Comparison of ENCODE assay signal across 22 cellular contexts in genomic region chr5:53126514-53126913, GRCh38. TPM values are rescaled to one million over a fixed set of nuclear protein-coding genes. Genes with fewer than 3 reads are reported as not detected.
DNase-seq lines count a peak whose midpoint lies in the region; ATAC-seq, FAIRE-seq and TF ChIP-seq lines count a peak whose summit lies in the region.
"Had no signal": no experiment of that assay in that cellular context is flagged by ENCODE, and none has a peak within 500 bp of the region (broad histone marks: within the 10 kb centered on the region; RNA-seq: fewer than 3 reads in every experiment).

No MANE protein-coding gene starts in this region.

- H3K27me3 ChIP-seq in RWPE2 (ENCODE audit: insufficient read depth, poor library complexity, severe bottlenecking) (no peaks in the 10 kb centered on the region), endothelial cell of umbilical vein (ENCODE audit: control insufficient read depth in 2 of 2, insufficient read depth in 2 of 2, low read length in 2 of 2) (peaks cover 0 to 1% of the 10 kb centered on the region in 2 experiments)
- H3K27me3 ChIP-seq: BE2C, neural progenitor cell, right atrium auricular region had no signal

- intact Hi-C loops in endothelial cell of umbilical vein (cut with micrococcal nuclease) = no loop called here

- no peaks in the 10 kb centered on the region for H3K4me1 ChIP-seq in RWPE2 (ENCODE audit: insufficient read depth, poor library complexity, severe bottlenecking)
- H3K4me1 ChIP-seq in endothelial cell of umbilical vein (ENCODE audit: control insufficient read depth, extremely low read depth, insufficient read depth, low read length) = no peaks in the 10 kb centered on the region
- H3K4me1 ChIP-seq: BE2C, HAP-1, neural progenitor cell, right atrium auricular region had no signal

- H3K9me3 ChIP-seq in RWPE2 (ENCODE audit: severe bottlenecking) (no peaks in the 10 kb centered on the region), endothelial cell of umbilical vein (replicated peaks; ENCODE audit: control insufficient read depth, insufficient read depth, low read length) (no peaks in the 10 kb centered on the region)
- H3K9me3 ChIP-seq: BE2C, HAP-1, right atrium auricular region had no signal

- H3K79me2 ChIP-seq in endothelial cell of umbilical vein (ENCODE audit: control insufficient read depth, insufficient read depth, low read length) = no peaks in the 10 kb centered on the region

- H3K9ac ChIP-seq in endothelial cell of umbilical vein (replicated peaks; ENCODE audit: extremely low read depth, insufficient read depth, low read length) = no peak overlapping the region
- H3K9ac ChIP-seq: neural progenitor cell had no signal

- no peak overlapping the region for H3K4me2 ChIP-seq in endothelial cell of umbilical vein (ENCODE audit: insufficient read depth, low read length)
- H3K4me2 ChIP-seq: neural progenitor cell, PC-9 had no signal

- BruUV-seq in endothelial cell of umbilical vein (replicated peaks; lab: Mats Ljungman, UMichigan) = no TSS peak

- CTCF ChIA-PET in endothelial cell of umbilical vein (lab: Charles Lee) = interaction anchor here (0.9 to 1.5 kb wide), 4 partner anchors 11 to 1108 kb away, joined by 3 read pairs; no protein-coding TSS in a partner anchor

- no peaks in the 10 kb centered on the region for H4K20me1 ChIP-seq in endothelial cell of umbilical vein (replicated peaks; ENCODE audit: control insufficient read depth, extremely low read depth, insufficient read depth, low read length)

- H2AFZ ChIP-seq in endothelial cell of umbilical vein (ENCODE audit: low read depth, low read length) = no peak overlapping the region
- H2AFZ ChIP-seq: neural progenitor cell, PC-9 had no signal

- H3K27ac ChIP-seq in RWPE2 (ENCODE audit: poor library complexity, severe bottlenecking) (no peak overlapping the region), endothelial cell of umbilical vein (ENCODE audit: insufficient read depth, low read depth, low read length) (no peak overlapping the region)
- H3K27ac ChIP-seq: neural progenitor cell, PC-9, right atrium auricular region had no signal

- FAIRE-seq in endothelial cell of umbilical vein (lab: Jason Lieb, UNC) = no peak
- FAIRE-seq: D721Med, HepG2, TTC549 had no signal

- H3K27ac Mint-ChIP-seq in activated naive CD4-positive, alpha-beta T cell treated with anti-CD3 and anti-CD28 coated beads, Interleukin-2, amount 50 U/mL, for 72 hours = no peak overlapping the region
- H3K27ac Mint-ChIP-seq: activated naive CD8-positive, alpha-beta T cell treated with anti-CD3 and anti-CD28 coated beads, Interleukin-2, amount 10 ng/mL, durations not matched to agents 7 days and 5 days; activated T-cell treated with anti-CD3 and anti-CD28 coated beads, Interleukin-2, amount 50 U/mL, for 24 hours; neural progenitor cell had no signal

- no peaks in the 10 kb centered on the region for H3K9me3 Mint-ChIP-seq in activated naive CD4-positive, alpha-beta T cell treated with anti-CD3 and anti-CD28 coated beads, Interleukin-2, amount 50 U/mL, for 72 hours
- H3K9me3 Mint-ChIP-seq: activated T-cell treated with anti-CD3 and anti-CD28 coated beads, Interleukin-2, amount 50 U/mL, for 24 hours; neural progenitor cell had no signal

- H3K4me3 ChIP-seq in RWPE2 (ENCODE audit: severe bottlenecking) (no peak overlapping the region), endothelial cell of umbilical vein (replicated peaks in 1 of 3; ENCODE audit: insufficient read depth in 1 of 3, low read depth in 1 of 3, low read length in 3 of 3) (no peak overlapping the region)
- H3K4me3 ChIP-seq: HAP-1, neural progenitor cell, PC-9, right atrium auricular region had no signal

- H3K36me3 ChIP-seq in RWPE2 (ENCODE audit: low read depth) (no peaks in the 10 kb centered on the region), endothelial cell of umbilical vein (ENCODE audit: control insufficient read depth in 2 of 2, extremely low read depth in 1 of 2, insufficient read depth in 2 of 2, low read length in 2 of 2) (no peaks in the 10 kb centered on the region)
- H3K36me3 ChIP-seq: BE2C, HAP-1, neural progenitor cell, right atrium auricular region had no signal

- H3K9me1 ChIP-seq in endothelial cell of umbilical vein (replicated peaks; ENCODE audit: control insufficient read depth, extremely low read depth, insufficient read depth, low read length) = no peaks in the 10 kb centered on the region

- DNase-seq in ELR (ENCODE audit: low read depth) (peak; percentile 80), RWPE2 (ENCODE audit: low spot score) (no peak), endothelial cell of umbilical vein (ENCODE audit: low read depth, low spot score) (no peak), non-pigmented ciliary epithelial cell (ENCODE audit: low read depth) (peak; percentile 35), NCI-H2107 treated with DMSO at 0.1 percent for 48 hours (lab: John Stamatoyannopoulos, UW; ENCODE audit: unreplicated experiment) (no peak), NCI-H774 (lab: John Stamatoyannopoulos, UW) (no peak)
- DNase-seq in activated naive CD4-positive, alpha-beta T cell treated with anti-CD3 and anti-CD28 coated beads, Interleukin-2, amount 50 U/mL, for 72 hours (ENCODE audit: low spot score in 2 of 2) = no peak
- DNase-seq: activated CD4-positive, alpha-beta T cell treated with anti-CD3 and anti-CD28 coated beads, Interleukin-2, amount 50 U/mL, for 4 hours; activated naive CD8-positive, alpha-beta T cell treated with anti-CD3 and anti-CD28 coated beads, Interleukin-2, amount 10 ng/mL, durations not matched to agents 7 days and 5 days; activated T-cell treated with anti-CD3 and anti-CD28 coated beads, Interleukin-2, amount 50 U/mL, for 24 hours; BE2C; head of caudate nucleus; NCI-H2081 treated with DMSO at 0.1 percent for 48 hours; PC-9; substantia nigra had no signal

- ATAC-seq in RWPE2 (ENCODE audit: low read depth) = peak; percentile 69
- ATAC-seq in GM21786 (IDR thresholded peaks at IDR 0.05; ENCODE audit: unreplicated experiment) = no peak
- no peak for ATAC-seq in activated naive CD4-positive, alpha-beta T cell treated with anti-CD3 and anti-CD28 coated beads, Interleukin-2, amount 50 U/mL, for 72 hours
- ATAC-seq: HepG2 had no signal

- TF ChIP-seq CTCF in RWPE2 (IDR thresholded peaks at IDR 0.05; ENCODE audit: poor library complexity, severe bottlenecking) (no peak), endothelial cell of umbilical vein (IDR thresholded peaks at IDR 0.05; ENCODE audit: extremely low read depth in 1 of 2, insufficient read depth in 1 of 2, low read depth in 1 of 2, low read length in 2 of 2) (no peak)

- no peaks in the 10 kb centered on the region for H3K36me3 Mint-ChIP-seq in activated naive CD4-positive, alpha-beta T cell treated with anti-CD3 and anti-CD28 coated beads, Interleukin-2, amount 50 U/mL, for 72 hours
- H3K36me3 Mint-ChIP-seq: activated naive CD8-positive, alpha-beta T cell treated with anti-CD3 and anti-CD28 coated beads, Interleukin-2, amount 10 ng/mL, durations not matched to agents 7 days and 5 days; neural progenitor cell had no signal

- TF ChIP-seq POLR2A in endothelial cell of umbilical vein (IDR thresholded peaks at IDR 0.05; ENCODE audit: low read depth, low read length) = no peak

- POLR2A ChIA-PET in endothelial cell of umbilical vein (lab: Charles Lee) = no interaction called here

- dilution Hi-C loops in endothelial cell of umbilical vein (cut with MboI; ENCODE audit: extremely low pct_ligation_motif_present, low sequenced_read_pairs) = no loop called here

TF ChIP-seq in endothelial cell of umbilical vein, 7 proteins besides CTCF, POLR2A, EP300 and RAD21:
- no peak for TF ChIP-seq POLR2AphosphoS5 (IDR thresholded peaks at IDR 0.05; ENCODE audit: insufficient read depth, low read depth, low read length)
- peak; percentile 41 for TF ChIP-seq FOS (IDR thresholded peaks at IDR 0.05; ENCODE audit: borderline replicate concordance, insufficient read depth, low read length)
- TF ChIP-seq JUN (IDR thresholded peaks at IDR 0.05; ENCODE audit: borderline replicate concordance, insufficient read depth, insufficient read length, low read depth) = no peak
- no peak for TF ChIP-seq MYC (IDR thresholded peaks at IDR 0.05; ENCODE audit: low read depth, low read length)

RNA-seq across cellular contexts. Expression of gene MOCS2, which starts 17.0 kb away (rescaled TPM):
- total RNA-seq in endothelial cell of umbilical vein = 31.1 and 31.5 TPM in 2 replicates
- polyA plus RNA-seq in endothelial cell of umbilical vein = 10.4 and 14.3 TPM in 2 replicates
- polyA plus RNA-seq in endothelial cell of umbilical vein (2011; cell fraction: cytosol; rRNA removed) = 27.5 and 29.3 TPM in 2 replicates
- 11.8 and 16.5 TPM in 2 replicates for polyA plus RNA-seq in endothelial cell of umbilical vein (2011; cell fraction: nucleus; rRNA removed)
- polyA plus RNA-seq in endothelial cell of umbilical vein (2012) = 30.0 and 49.2 TPM in 2 replicates
- polyA minus RNA-seq in endothelial cell of umbilical vein = 8.2 and 8.6 TPM in 2 replicates
- polyA minus RNA-seq in endothelial cell of umbilical vein (2011; cell fraction: cytosol; rRNA and poly(A)+ RNA removed) = 13.0 TPM
- polyA minus RNA-seq in endothelial cell of umbilical vein (2011; cell fraction: nucleus; rRNA and poly(A)+ RNA removed) = 4.8 and 8.7 TPM in 2 replicates
- 10 to 100 TPM; 18.7 to 29.2 TPM for total RNA-seq in activated naive CD4-positive, alpha-beta T cell treated with anti-CD3 and anti-CD28 coated beads, Interleukin-2, amount 50 U/mL, for 72 hours

Comparison
In these comparisons a context has a peak if more than half of its experiments do, and no peak if none do; other contexts are left out.
1. DNase-seq: peak in ELR (single experiment) and non-pigmented ciliary epithelial cell (single experiment); none in RWPE2 (single experiment), endothelial cell of umbilical vein (single experiment), NCI-H2107 treated with DMSO at 0.1 percent for 48 hours (single experiment), NCI-H774 (single experiment) and activated naive CD4-positive, alpha-beta T cell treated with anti-CD3 and anti-CD28 coated beads, Interleukin-2, amount 50 U/mL, for 72 hours (0 of 2).